Comparison of ENCODE assay signal across 21 cellular contexts in genomic region chr5:180593446-180594206, GRCh38. TPM values are rescaled to one million over a fixed set of nuclear protein-coding genes. Genes with fewer than 3 reads are reported as not detected.
"Had no signal": no experiment of that assay in that cellular context is flagged by ENCODE, and none has a peak within 500 bp of the region (broad histone marks: within the 10 kb centered on the region; RNA-seq: fewer than 3 reads in every experiment).

No MANE protein-coding gene starts in this region.

- H3K4me3 ChIP-seq: body of pancreas, colonic mucosa, lung, psoas muscle, spleen had no signal

- H3K9me3 Mint-ChIP-seq: activated CD4-positive, alpha-beta T cell treated with anti-CD3 and anti-CD28 coated beads, Interleukin-2, amount 10 ng/mL, durations not matched to agents 7 days and 5 days; central memory CD8-positive, alpha-beta T cell; natural killer cell treated with Interleukin-12 subunit alpha and Interleukin-12 subunit beta and Interleukin-15 and Interleukin-18, amount 100 ng/mL, for 72 hours had no signal

- H3K27ac Mint-ChIP-seq: activated CD4-positive, alpha-beta T cell treated with anti-CD3 and anti-CD28 coated beads, Interleukin-2, amount 10 ng/mL, durations not matched to agents 7 days and 5 days; activated naive CD8-positive, alpha-beta T cell; natural killer cell treated with Interleukin-12 subunit alpha and Interleukin-12 subunit beta and Interleukin-15 and Interleukin-18, amount 100 ng/mL, for 72 hours; stimulated activated memory B cell treated with anti-CD40 and anti-IgM and Interleukin-4, amounts not matched to agents 10 μg/mL and 1 μg/mL and 100 μg/mL, for 72 hours had no signal

- ATAC-seq: activated CD4-positive, CD25-positive, alpha-beta regulatory T cell treated with anti-CD3 and anti-CD28 coated beads, Interleukin-2, amount 50 U/mL, for 24 hours; body of pancreas; foreskin keratinocyte; left lobe of liver; natural killer cell treated with Interleukin-12 subunit alpha and Interleukin-12 subunit beta and Interleukin-15 and Interleukin-18, amount 100 ng/mL, for 72 hours; psoas muscle had no signal

- H3K9me3 ChIP-seq: body of pancreas, colonic mucosa, psoas muscle, spleen had no signal

- H3K36me3 Mint-ChIP-seq: stimulated activated memory B cell treated with anti-CD40 and anti-IgM and Interleukin-4, amounts not matched to agents 10 μg/mL and 1 μg/mL and 100 μg/mL, for 72 hours had no signal

- H3K27ac ChIP-seq: body of pancreas, colonic mucosa, foreskin keratinocyte, psoas muscle, spleen had no signal

- H3K4me1 ChIP-seq: colonic mucosa, foreskin keratinocyte had no signal

- DNase-seq: activated CD4-positive, alpha-beta T cell treated with anti-CD3 and anti-CD28 coated beads, Interleukin-2, amount 10 ng/mL, durations not matched to agents 7 days and 5 days; activated gamma-delta T cell; body of pancreas; colonic mucosa; foreskin keratinocyte; hippocampal formation; psoas muscle; spleen; stimulated activated CD4-positive, alpha-beta T cell treated with anti-CD3 and anti-CD28 coated beads, Interleukin-4, amount 100 ng/mL, for 4 hours; T-helper 1 cell; T-helper 9 cell had no signal

- H3K36me3 ChIP-seq: colonic mucosa, spleen had no signal

- H3K4me3 Mint-ChIP-seq: activated CD4-positive, alpha-beta T cell treated with anti-CD3 and anti-CD28 coated beads, Interleukin-2, amount 10 ng/mL, durations not matched to agents 7 days and 5 days; activated naive CD8-positive, alpha-beta T cell; central memory CD8-positive, alpha-beta T cell; natural killer cell treated with Interleukin-12 subunit alpha and Interleukin-12 subunit beta and Interleukin-15 and Interleukin-18, amount 100 ng/mL, for 72 hours; stimulated activated memory B cell treated with anti-CD40 and anti-IgM and Interleukin-4, amounts not matched to agents 10 μg/mL and 1 μg/mL and 100 μg/mL, for 72 hours had no signal

RNA-seq across cellular contexts. Expression of gene SCGB3A1, which starts 2.3 kb away (rescaled TPM):
- total RNA-seq: activated CD4-positive, alpha-beta T cell treated with anti-CD3 and anti-CD28 coated beads, Interleukin-2, amount 10 ng/mL, durations not matched to agents 7 days and 5 days; body of pancreas; epithelial cell of proximal tubule; fibroblast of lung; foreskin keratinocyte; natural killer cell treated with Interleukin-12 subunit alpha and Interleukin-12 subunit beta and Interleukin-15 and Interleukin-18, amount 100 ng/mL, for 72 hours; omental fat pad had no signal
- polyA plus RNA-seq: fibroblast of lung, foreskin keratinocyte, psoas muscle had no signal

RNA-seq across cellular contexts. Expression of gene FLT4, which starts 55.8 kb away (rescaled TPM):
- polyA plus RNA-seq: fibroblast of lung had no signal
